ENCODE assay signal across 8 cellular contexts in the genomic region with DNA sequence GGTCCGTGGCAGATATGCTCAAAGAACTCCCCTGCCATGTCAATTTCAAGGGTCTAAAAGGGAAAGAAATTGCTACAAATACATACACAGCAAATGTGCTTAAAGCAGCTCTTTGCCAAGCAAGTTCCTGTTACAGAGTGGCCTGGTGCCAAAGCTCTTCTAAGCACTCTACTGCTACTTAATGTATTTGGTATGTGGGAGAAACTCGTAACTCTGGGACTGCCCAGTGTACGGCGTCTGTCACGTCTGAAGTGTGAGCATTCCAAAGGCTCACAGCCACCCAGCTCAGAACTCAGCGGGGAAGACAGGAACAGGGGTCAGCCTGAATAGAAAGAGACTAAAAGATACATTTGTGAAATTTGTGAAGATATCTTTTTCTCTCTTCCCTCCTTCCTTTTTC.
DNase-seq lines count a peak whose midpoint lies in the region; ATAC-seq lines count a peak whose summit lies in the region.

No MANE protein-coding gene starts in this region.

- no peaks in the 10 kb centered on the region for H3K27me3 ChIP-seq in endocrine pancreas (ENCODE audit: control insufficient read depth, insufficient read depth, low read length)

- H3K9ac ChIP-seq in endocrine pancreas (ENCODE audit: control insufficient read depth, insufficient read depth, low read length), result no peak overlapping the region

- H3K9me3 ChIP-seq in endocrine pancreas (ENCODE audit: control insufficient read depth, low read length), result no peaks in the 10 kb centered on the region

- H3K4me1 ChIP-seq in endocrine pancreas (ENCODE audit: control insufficient read depth, insufficient read depth, low read length), result peaks cover 7% of the 10 kb centered on the region

- no peaks in the 10 kb centered on the region for H3K36me3 ChIP-seq in endocrine pancreas (ENCODE audit: control insufficient read depth, insufficient read depth, low read length)

- DNase-seq in NCI-H524 treated with DMSO at 0.1 percent for 48 hours (lab: John Stamatoyannopoulos, UW) (peak; percentile 91), midbrain (lab: John Stamatoyannopoulos, UW) (peak; percentile 13), GM19238 (ENCODE audit: insufficient read length, low spot score) (no peak)
- no peak for DNase-seq in activated CD4-positive, alpha-beta T cell treated with anti-CD3 and anti-CD28 coated beads for 1 hour
- no peak for DNase-seq in stimulated activated CD4-positive, alpha-beta T cell treated with anti-CD3 and anti-CD28 coated beads, Interleukin-4, amount 100 ng/mL, for 1 hour

- peak; percentile 43 for ATAC-seq in GM21381 (IDR thresholded peaks at IDR 0.05; ENCODE audit: unreplicated experiment)
- no peak for ATAC-seq in HG03378 (IDR thresholded peaks at IDR 0.05; ENCODE audit: unreplicated experiment)

- H3K4me3 ChIP-seq in endocrine pancreas (ENCODE audit: control insufficient read depth, insufficient read depth, low read length), result peak overlapping the region; percentile 45

Comparison
In these comparisons a context has a peak if more than half of its experiments do, and no peak if none do; other contexts are left out.
1. DNase-seq: peak in NCI-H524 treated with DMSO at 0.1 percent for 48 hours (single experiment) and midbrain (single experiment); none in activated CD4-positive, alpha-beta T cell treated with anti-CD3 and anti-CD28 coated beads for 1 hour (single experiment), stimulated activated CD4-positive, alpha-beta T cell treated with anti-CD3 and anti-CD28 coated beads, Interleukin-4, amount 100 ng/mL, for 1 hour (single experiment) and GM19238 (single experiment).